ENCODE assay signal across 33 cellular contexts in the genomic region with DNA sequence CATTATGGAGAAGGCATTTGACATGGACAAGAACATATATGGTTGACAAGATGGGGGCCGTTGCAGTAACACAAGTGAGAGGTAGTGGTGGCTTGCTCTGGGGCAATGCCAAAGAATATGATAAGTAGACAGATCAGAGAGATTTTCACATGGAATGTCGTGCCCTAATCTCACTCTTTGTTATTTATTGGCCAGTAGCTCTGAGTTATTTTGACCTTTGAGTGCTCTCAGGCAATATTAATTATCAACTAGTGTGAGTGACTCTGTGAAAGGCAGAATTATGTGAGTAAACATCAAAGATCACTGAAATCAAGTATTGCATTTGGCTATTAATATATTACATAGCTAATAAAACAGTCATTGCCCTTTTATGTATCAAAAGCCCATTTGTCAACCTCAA.
"Had no signal": no experiment of that assay in that cellular context is flagged by ENCODE, and none has a peak within 500 bp of the region (broad histone marks: within the 10 kb centered on the region; RNA-seq: fewer than 3 reads in every experiment).

No MANE protein-coding gene starts in this region.

- H3K27me3 Mint-ChIP-seq: activated B cell treated with CpG ODN at 0.5 μM for 24 hours; activated CD8-positive, alpha-beta T cell treated with anti-CD3 and anti-CD28 coated beads for 36 hours; activated naive CD4-positive, alpha-beta T cell treated with anti-CD3 and anti-CD28 coated beads, Interleukin-2, amount 50 U/mL, for 24 hours; activated naive CD8-positive, alpha-beta T cell treated with anti-CD3 and anti-CD28 coated beads for 36 hours; activated naive CD8-positive, alpha-beta T cell treated with anti-CD3 and anti-CD28 coated beads, Interleukin-2, amount 50 U/mL, for 24 hours; activated T-helper 17 cell treated with anti-CD3 and anti-CD28 coated beads, Interleukin-2, amount 50 U/mL, for 72 hours; effector memory CD8-positive, alpha-beta T cell; T-helper 17 cell had no signal

- H3K36me3 ChIP-seq: adrenal gland, esophagus squamous epithelium, WERI-Rb-1 had no signal

- H3K4me3 Mint-ChIP-seq: activated B cell treated with CpG ODN at 0.5 μM for 24 hours; activated CD8-positive, alpha-beta T cell treated with anti-CD3 and anti-CD28 coated beads for 36 hours; activated naive CD4-positive, alpha-beta T cell treated with anti-CD3 and anti-CD28 coated beads for 36 hours; activated naive CD4-positive, alpha-beta T cell treated with anti-CD3 and anti-CD28 coated beads, Interleukin-2, amount 50 U/mL, for 24 hours; activated naive CD8-positive, alpha-beta T cell treated with anti-CD3 and anti-CD28 coated beads for 36 hours; activated naive CD8-positive, alpha-beta T cell treated with anti-CD3 and anti-CD28 coated beads, Interleukin-2, amount 50 U/mL, for 24 hours; activated T-cell treated with anti-CD3 and anti-CD28 coated beads, Interleukin-2, amount 50 U/mL, for 4 hours; activated T-helper 17 cell treated with anti-CD3 and anti-CD28 coated beads, Interleukin-2, amount 50 U/mL, for 72 hours; effector memory CD8-positive, alpha-beta T cell; T-helper 17 cell; T-helper 2 cell treated with Interferon-gamma antibody and Interleukin-4, amounts not matched to agents 5 μg/mL and 100 μg/mL, for 36 hours had no signal

- H3K9me3 ChIP-seq: adrenal gland, body of pancreas, esophagus squamous epithelium had no signal

- H3K36me3 Mint-ChIP-seq: activated naive CD4-positive, alpha-beta T cell treated with anti-CD3 and anti-CD28 coated beads, Interleukin-2, amount 50 U/mL, for 24 hours; activated naive CD8-positive, alpha-beta T cell treated with anti-CD3 and anti-CD28 coated beads for 36 hours had no signal

- ATAC-seq: activated CD4-positive, CD25-positive, alpha-beta regulatory T cell treated with anti-CD3 and anti-CD28 coated beads, Interleukin-2, amount 50 U/mL, for 24 hours; activated CD8-positive, alpha-beta T cell treated with anti-CD3 and anti-CD28 coated beads for 36 hours; activated naive CD8-positive, alpha-beta T cell treated with anti-CD3 and anti-CD28 coated beads, Interleukin-2, amount 50 U/mL, for 24 hours; activated T-cell treated with anti-CD3 and anti-CD28 coated beads, Interleukin-2, amount 50 U/mL, for 4 hours; activated T-helper 17 cell treated with anti-CD3 and anti-CD28 coated beads, Interleukin-2, amount 50 U/mL, for 72 hours; body of pancreas; effector memory CD8-positive, alpha-beta T cell; T-helper 17 cell had no signal

- DNase-seq: activated B cell treated with CpG ODN at 0.5 μM for 24 hours; activated CD4-positive, alpha-beta T cell treated with anti-CD3 and anti-CD28 coated beads for 48 hours; activated CD4-positive, alpha-beta T cell treated with anti-CD3 and anti-CD28 coated beads, Interleukin-2, amount 50 U/mL, for 1 hour; activated CD4-positive, alpha-beta T cell treated with anti-CD3 and anti-CD28 coated beads, Interleukin-2, amount 50 U/mL, for 48 hours; activated CD8-positive, alpha-beta memory T cell treated with anti-CD3 and anti-CD28 coated beads for 24 hours; activated CD8-positive, alpha-beta T cell treated with anti-CD3 and anti-CD28 coated beads for 36 hours; activated effector memory CD4-positive, alpha-beta T cell treated with anti-CD3 and anti-CD28 coated beads, Interleukin-2, amount 50 U/mL, for 16 hours; activated naive CD4-positive, alpha-beta T cell treated with anti-CD3 and anti-CD28 coated beads for 36 hours; activated naive CD8-positive, alpha-beta T cell treated with anti-CD3 and anti-CD28 coated beads for 36 hours; activated naive CD8-positive, alpha-beta T cell treated with anti-CD3 and anti-CD28 coated beads, Interleukin-2, amount 50 U/mL, for 24 hours; activated T-cell treated with anti-CD3 and anti-CD28 coated beads, Interleukin-2, amount 50 U/mL, for 4 hours; adrenal gland; amygdala; aorta; body of pancreas; caudate nucleus; cortex of kidney; dermis blood vessel endothelial cell; effector CD4-positive, alpha-beta T cell; effector memory CD8-positive, alpha-beta T cell; esophagus squamous epithelium; T-helper 1 cell; T-helper 17 cell; T1000; WERI-Rb-1 had no signal

- H3K4me1 ChIP-seq: adrenal gland, body of pancreas, esophagus squamous epithelium had no signal

- H3K27ac Mint-ChIP-seq: activated B cell treated with CpG ODN at 0.5 μM for 24 hours; activated CD8-positive, alpha-beta T cell treated with anti-CD3 and anti-CD28 coated beads for 36 hours; activated naive CD4-positive, alpha-beta T cell treated with anti-CD3 and anti-CD28 coated beads for 36 hours; activated naive CD4-positive, alpha-beta T cell treated with anti-CD3 and anti-CD28 coated beads, Interleukin-2, amount 50 U/mL, for 24 hours; activated naive CD8-positive, alpha-beta T cell treated with anti-CD3 and anti-CD28 coated beads for 36 hours; activated naive CD8-positive, alpha-beta T cell treated with anti-CD3 and anti-CD28 coated beads, Interleukin-2, amount 50 U/mL, for 24 hours; activated T-helper 17 cell treated with anti-CD3 and anti-CD28 coated beads, Interleukin-2, amount 50 U/mL, for 72 hours; effector memory CD8-positive, alpha-beta T cell; T-helper 17 cell; T-helper 2 cell treated with Interferon-gamma antibody and Interleukin-4, amounts not matched to agents 5 μg/mL and 100 μg/mL, for 36 hours had no signal

- H3K27ac ChIP-seq: adrenal gland, body of pancreas, epithelial cell of prostate, esophagus squamous epithelium, WERI-Rb-1 had no signal

- H3K4me3 ChIP-seq: adrenal gland, body of pancreas, esophagus squamous epithelium had no signal

- H3K9me3 Mint-ChIP-seq: activated B cell treated with CpG ODN at 0.5 μM for 24 hours; activated CD8-positive, alpha-beta T cell treated with anti-CD3 and anti-CD28 coated beads for 36 hours; activated naive CD4-positive, alpha-beta T cell treated with anti-CD3 and anti-CD28 coated beads for 36 hours; activated naive CD4-positive, alpha-beta T cell treated with anti-CD3 and anti-CD28 coated beads, Interleukin-2, amount 50 U/mL, for 24 hours; activated naive CD8-positive, alpha-beta T cell treated with anti-CD3 and anti-CD28 coated beads for 36 hours; activated T-cell treated with anti-CD3 and anti-CD28 coated beads, Interleukin-2, amount 50 U/mL, for 4 hours; activated T-helper 17 cell treated with anti-CD3 and anti-CD28 coated beads, Interleukin-2, amount 50 U/mL, for 72 hours; T-helper 2 cell treated with Interferon-gamma antibody and Interleukin-4, amounts not matched to agents 5 μg/mL and 100 μg/mL, for 36 hours had no signal

- FAIRE-seq: colon, endothelial cell of umbilical vein, frontal cortex had no signal

- H3K4me1 Mint-ChIP-seq: activated B cell treated with CpG ODN at 0.5 μM for 24 hours; activated naive CD4-positive, alpha-beta T cell treated with anti-CD3 and anti-CD28 coated beads, Interleukin-2, amount 50 U/mL, for 24 hours; activated naive CD8-positive, alpha-beta T cell treated with anti-CD3 and anti-CD28 coated beads for 36 hours; activated naive CD8-positive, alpha-beta T cell treated with anti-CD3 and anti-CD28 coated beads, Interleukin-2, amount 50 U/mL, for 24 hours; activated T-helper 17 cell treated with anti-CD3 and anti-CD28 coated beads, Interleukin-2, amount 50 U/mL, for 72 hours; T-helper 17 cell had no signal

- H3K27me3 ChIP-seq: adrenal gland, body of pancreas, esophagus squamous epithelium had no signal
